ENCODE assay signal across 2 cellular contexts in genomic region chr9:132412089-132412488, GRCh38.
TF ChIP-seq lines count a peak whose summit lies in the region.

No MANE protein-coding gene starts in this region.

TF ChIP-seq in K562, 482 proteins besides CTCF, POLR2A, EP300 and RAD21:
- TF ChIP-seq RBM25 (IDR thresholded peaks at IDR 0.05; ENCODE audit: low read depth, low read length, severe bottlenecking) (no peak), SMC3 (conservative IDR thresholded peaks at IDR 0.05; ENCODE audit: insufficient read depth, low read depth, low read length) (peak; percentile 59; the same call in 1 of the 2 replicates), CHD4 (IDR thresholded peaks at IDR 0.05; ENCODE audit: insufficient read depth, insufficient replicate concordance, low read depth, low read length, poor library complexity, severe bottlenecking) (no peak), ID3 (CRISPR knock-in tag; IDR thresholded peaks at IDR 0.05) (no peak), ID3 (tag; IDR thresholded peaks at IDR 0.05) (0 out of 2 replicates have a peak, but pooled peaks have one; percentile 26), ZBTB34 (CRISPR knock-in tag; IDR thresholded peaks at IDR 0.05) (no peak), IRF9 (tag; IDR thresholded peaks at IDR 0.05) (no peak), PCBP2 (IDR thresholded peaks at IDR 0.05; ENCODE audit: low read depth, low read length, poor library complexity, severe bottlenecking) (no peak), CTCFL (IDR thresholded peaks at IDR 0.05; ENCODE audit: borderline replicate concordance, insufficient read depth, low read depth, low read length, poor library complexity, severe bottlenecking) (peak; percentile 79), BHLHE40 (IDR thresholded peaks at IDR 0.05; ENCODE audit: low read length) (peak; percentile 36; the same call in 1 of the 2 replicates), RCOR1 (IDR thresholded peaks at IDR 0.05; ENCODE audit: borderline replicate concordance in 1 of 2, low read depth in 2 of 2, low read length in 2 of 2) (peak in 1 of 2 experiments; percentile 40; a peak in 1 of 4 replicates)

TF ChIP-seq in GM12891, 5 proteins besides CTCF, POLR2A, EP300 and RAD21:
- TF ChIP-seq TAF1 (IDR thresholded peaks at IDR 0.05; ENCODE audit: low read depth, low read length) (no peak), POLR2AphosphoS5 (IDR thresholded peaks at IDR 0.05; ENCODE audit: low read depth, low read length) (no peak)
